In the genomic region with DNA sequence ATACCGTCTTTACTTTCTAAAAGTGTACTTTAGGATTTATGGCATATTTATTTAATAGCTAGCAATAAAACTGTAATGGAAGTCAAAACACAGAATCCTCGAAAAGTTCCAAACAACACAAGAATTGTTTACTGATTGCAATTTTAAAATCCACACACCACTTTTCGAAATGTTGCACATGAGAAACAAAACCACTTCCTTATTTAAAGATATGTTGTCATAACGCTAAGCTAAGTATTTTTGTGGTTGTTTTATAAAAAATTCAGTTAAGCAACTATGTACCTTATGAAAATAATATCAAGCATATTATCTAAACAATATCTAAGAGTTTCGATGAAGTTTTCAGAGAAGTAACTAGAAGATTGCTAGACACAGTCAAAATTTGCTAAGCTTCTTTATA, we compare ENCODE assay signal across 19 cellular contexts. TPM values are rescaled to one million over a fixed set of nuclear protein-coding genes. Genes with fewer than 3 reads are reported as not detected.
"Had no signal": no experiment of that assay in that cellular context is flagged by ENCODE, and none has a peak within 500 bp of the region (broad histone marks: within the 10 kb centered on the region; RNA-seq: fewer than 3 reads in every experiment).

No MANE protein-coding gene starts in this region.

- H3K9ac ChIP-seq: neural progenitor cell had no signal

- H2AFZ ChIP-seq: neural progenitor cell had no signal

- H3K27me3 ChIP-seq: esophagus muscularis mucosa, neural progenitor cell, ovary, spleen, stomach, testis, upper lobe of left lung had no signal

- H3K4me2 ChIP-seq: neural progenitor cell had no signal

- DNase-seq: activated CD4-positive, alpha-beta memory T cell treated with anti-CD3 and anti-CD28 coated beads, Interleukin-2, amount 10 ng/mL, durations not matched to agents 7 days and 5 days; activated CD4-positive, alpha-beta T cell treated with anti-CD3 and anti-CD28 coated beads for 36 hours; activated effector memory CD4-positive, alpha-beta T cell treated with Interleukin-2 at 50 U/mL for 16 hours; activated naive CD4-positive, alpha-beta T cell treated with anti-CD3 and anti-CD28 coated beads, Interleukin-2, amount 50 U/mL, for 16 hours; activated T-cell treated with anti-CD3 and anti-CD28 coated beads, Interleukin-2, amount 50 U/mL, for 4 hours; foreskin melanocyte; ovary; spleen; stomach; testis; upper lobe of left lung; WERI-Rb-1 had no signal

- H3K9me3 ChIP-seq: esophagus muscularis mucosa, ovary, spleen, stomach, testis, upper lobe of left lung had no signal

- H3K27ac ChIP-seq: esophagus muscularis mucosa, neural progenitor cell, ovary, stomach, testis, upper lobe of left lung, WERI-Rb-1 had no signal

- H3K4me3 ChIP-seq: esophagus muscularis mucosa, lung, neural progenitor cell, ovary, spleen, stomach, testis, upper lobe of left lung had no signal

- H3K36me3 ChIP-seq: esophagus muscularis mucosa, neural progenitor cell, ovary, spleen, stomach, upper lobe of left lung, WERI-Rb-1 had no signal

- H3K4me1 ChIP-seq: esophagus muscularis mucosa, spleen, stomach, testis, upper lobe of left lung had no signal

- ATAC-seq: activated CD4-positive, alpha-beta T cell treated with anti-CD3 and anti-CD28 coated beads for 36 hours; activated T-cell treated with anti-CD3 and anti-CD28 coated beads, Interleukin-2, amount 50 U/mL, for 4 hours; sciatic nerve had no signal

RNA-seq across cellular contexts. Expression of a gene that starts 0.3 kb away (rescaled TPM):
- total RNA-seq: activated CD4-positive, alpha-beta memory T cell treated with anti-CD3 and anti-CD28 coated beads, Interleukin-2, amount 10 ng/mL, durations not matched to agents 7 days and 5 days; activated CD4-positive, alpha-beta T cell treated with anti-CD3 and anti-CD28 coated beads for 36 hours; activated T-cell treated with anti-CD3 and anti-CD28 coated beads, Interleukin-2, amount 50 U/mL, for 4 hours; cardiac septum; esophagus muscularis mucosa; lung; mesothelial cell of epicardium; myocyte; ovary; sciatic nerve; spleen; stomach had no signal
- polyA plus RNA-seq: ovary had no signal
